1 cellular context compared by ENCODE assay signal in the genomic region with DNA sequence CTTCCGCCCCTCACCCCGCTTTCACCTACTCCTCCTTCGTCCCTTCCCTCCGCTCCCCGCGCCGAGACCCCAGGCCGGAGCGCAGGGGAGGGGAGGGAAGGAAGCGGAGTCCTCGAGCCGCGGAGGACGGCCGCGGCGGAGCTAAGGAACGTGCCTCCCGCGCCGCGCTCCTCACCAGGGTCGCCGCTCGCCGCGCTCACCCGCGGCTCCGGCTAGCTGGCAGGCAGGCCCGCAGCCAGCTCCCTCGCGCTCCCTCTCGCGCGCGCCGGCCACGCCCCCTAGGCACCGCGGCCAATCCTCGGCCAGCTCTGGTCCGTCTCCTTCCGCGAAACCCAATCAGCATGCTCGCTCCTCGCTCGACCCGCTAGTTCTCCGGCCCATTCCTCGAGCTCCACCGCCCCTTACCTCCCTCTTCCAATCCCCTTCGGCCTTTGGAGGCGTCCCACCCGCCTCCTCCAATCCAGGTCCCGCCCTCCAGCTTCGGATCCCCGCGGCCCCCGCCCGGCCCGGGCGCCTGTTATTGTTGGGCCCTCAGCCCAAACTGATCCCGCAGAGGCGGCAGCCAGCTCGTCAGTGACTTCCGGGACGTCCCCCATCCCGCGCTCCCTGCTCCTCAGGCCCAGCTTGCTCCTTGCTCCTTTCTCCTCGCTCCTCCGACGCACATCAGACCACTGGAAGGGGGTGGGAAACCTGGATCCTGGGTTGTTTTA.
A peak's percentile ranks its signal among the peaks of the same experiment; 100 is the strongest.
TF ChIP-seq lines count a peak whose summit lies in the region.

A gene with protein sequence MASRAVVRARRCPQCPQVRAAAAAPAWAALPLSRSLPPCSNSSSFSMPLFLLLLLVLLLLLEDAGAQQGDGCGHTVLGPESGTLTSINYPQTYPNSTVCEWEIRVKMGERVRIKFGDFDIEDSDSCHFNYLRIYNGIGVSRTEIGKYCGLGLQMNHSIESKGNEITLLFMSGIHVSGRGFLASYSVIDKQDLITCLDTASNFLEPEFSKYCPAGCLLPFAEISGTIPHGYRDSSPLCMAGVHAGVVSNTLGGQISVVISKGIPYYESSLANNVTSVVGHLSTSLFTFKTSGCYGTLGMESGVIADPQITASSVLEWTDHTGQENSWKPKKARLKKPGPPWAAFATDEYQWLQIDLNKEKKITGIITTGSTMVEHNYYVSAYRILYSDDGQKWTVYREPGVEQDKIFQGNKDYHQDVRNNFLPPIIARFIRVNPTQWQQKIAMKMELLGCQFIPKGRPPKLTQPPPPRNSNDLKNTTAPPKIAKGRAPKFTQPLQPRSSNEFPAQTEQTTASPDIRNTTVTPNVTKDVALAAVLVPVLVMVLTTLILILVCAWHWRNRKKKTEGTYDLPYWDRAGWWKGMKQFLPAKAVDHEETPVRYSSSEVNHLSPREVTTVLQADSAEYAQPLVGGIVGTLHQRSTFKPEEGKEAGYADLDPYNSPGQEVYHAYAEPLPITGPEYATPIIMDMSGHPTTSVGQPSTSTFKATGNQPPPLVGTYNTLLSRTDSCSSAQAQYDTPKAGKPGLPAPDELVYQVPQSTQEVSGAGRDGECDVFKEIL (minus strand): TSS at position 231 of the 710 bp plus-strand sequence. CDS start 369 bp downstream, outside the sequence.

TF ChIP-seq in HEK293, 187 proteins besides CTCF, POLR2A, EP300 and RAD21 (continued from another document and continues in another):
- TF ChIP-seq, protein P1, sequence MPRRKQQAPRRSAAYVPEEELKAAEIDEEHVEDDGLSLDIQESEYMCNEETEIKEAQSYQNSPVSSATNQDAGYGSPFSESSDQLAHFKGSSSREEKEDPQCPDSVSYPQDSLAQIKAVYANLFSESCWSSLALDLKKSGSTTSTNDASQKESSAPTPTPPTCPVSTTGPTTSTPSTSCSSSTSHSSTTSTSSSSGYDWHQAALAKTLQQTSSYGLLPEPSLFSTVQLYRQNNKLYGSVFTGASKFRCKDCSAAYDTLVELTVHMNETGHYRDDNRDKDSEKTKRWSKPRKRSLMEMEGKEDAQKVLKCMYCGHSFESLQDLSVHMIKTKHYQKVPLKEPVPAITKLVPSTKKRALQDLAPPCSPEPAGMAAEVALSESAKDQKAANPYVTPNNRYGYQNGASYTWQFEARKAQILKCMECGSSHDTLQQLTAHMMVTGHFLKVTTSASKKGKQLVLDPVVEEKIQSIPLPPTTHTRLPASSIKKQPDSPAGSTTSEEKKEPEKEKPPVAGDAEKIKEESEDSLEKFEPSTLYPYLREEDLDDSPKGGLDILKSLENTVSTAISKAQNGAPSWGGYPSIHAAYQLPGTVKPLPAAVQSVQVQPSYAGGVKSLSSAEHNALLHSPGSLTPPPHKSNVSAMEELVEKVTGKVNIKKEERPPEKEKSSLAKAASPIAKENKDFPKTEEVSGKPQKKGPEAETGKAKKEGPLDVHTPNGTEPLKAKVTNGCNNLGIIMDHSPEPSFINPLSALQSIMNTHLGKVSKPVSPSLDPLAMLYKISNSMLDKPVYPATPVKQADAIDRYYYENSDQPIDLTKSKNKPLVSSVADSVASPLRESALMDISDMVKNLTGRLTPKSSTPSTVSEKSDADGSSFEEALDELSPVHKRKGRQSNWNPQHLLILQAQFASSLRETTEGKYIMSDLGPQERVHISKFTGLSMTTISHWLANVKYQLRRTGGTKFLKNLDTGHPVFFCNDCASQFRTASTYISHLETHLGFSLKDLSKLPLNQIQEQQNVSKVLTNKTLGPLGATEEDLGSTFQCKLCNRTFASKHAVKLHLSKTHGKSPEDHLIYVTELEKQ (tag by site-specific recombination; IDR thresholded peaks at IDR 0.05; ENCODE audit: borderline replicate concordance), result no peak
- TF ChIP-seq, protein P2, sequence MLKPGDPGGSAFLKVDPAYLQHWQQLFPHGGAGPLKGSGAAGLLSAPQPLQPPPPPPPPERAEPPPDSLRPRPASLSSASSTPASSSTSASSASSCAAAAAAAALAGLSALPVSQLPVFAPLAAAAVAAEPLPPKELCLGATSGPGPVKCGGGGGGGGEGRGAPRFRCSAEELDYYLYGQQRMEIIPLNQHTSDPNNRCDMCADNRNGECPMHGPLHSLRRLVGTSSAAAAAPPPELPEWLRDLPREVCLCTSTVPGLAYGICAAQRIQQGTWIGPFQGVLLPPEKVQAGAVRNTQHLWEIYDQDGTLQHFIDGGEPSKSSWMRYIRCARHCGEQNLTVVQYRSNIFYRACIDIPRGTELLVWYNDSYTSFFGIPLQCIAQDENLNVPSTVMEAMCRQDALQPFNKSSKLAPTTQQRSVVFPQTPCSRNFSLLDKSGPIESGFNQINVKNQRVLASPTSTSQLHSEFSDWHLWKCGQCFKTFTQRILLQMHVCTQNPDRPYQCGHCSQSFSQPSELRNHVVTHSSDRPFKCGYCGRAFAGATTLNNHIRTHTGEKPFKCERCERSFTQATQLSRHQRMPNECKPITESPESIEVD (tag by site-specific recombination; IDR thresholded peaks at IDR 0.05), result no peak
- no peak for TF ChIP-seq ZNF350 (tag by site-specific recombination; IDR thresholded peaks at IDR 0.05)
- TF ChIP-seq ZNF169 (tag by site-specific recombination; IDR thresholded peaks at IDR 0.05), result no peak
- no peak for TF ChIP-seq ZNF423 (tag by site-specific recombination; IDR thresholded peaks at IDR 0.05)
- TF ChIP-seq KLF10 (tag by site-specific recombination; IDR thresholded peaks at IDR 0.05), result no peak
- TF ChIP-seq GLI4 (tag by site-specific recombination; IDR thresholded peaks at IDR 0.05), result no peak
- TF ChIP-seq ZNF184 (tag by site-specific recombination; IDR thresholded peaks at IDR 0.05), result no peak
- no peak for TF ChIP-seq HOXD13 (CRISPR knock-in tag; IDR thresholded peaks at IDR 0.05; ENCODE audit: borderline replicate concordance)
- TF ChIP-seq ZNF155 (tag by site-specific recombination; IDR thresholded peaks at IDR 0.05), result no peak
- TF ChIP-seq ZNF530 (tag by site-specific recombination; IDR thresholded peaks at IDR 0.05; ENCODE audit: low read depth), result no peak
- TF ChIP-seq, protein P3, sequence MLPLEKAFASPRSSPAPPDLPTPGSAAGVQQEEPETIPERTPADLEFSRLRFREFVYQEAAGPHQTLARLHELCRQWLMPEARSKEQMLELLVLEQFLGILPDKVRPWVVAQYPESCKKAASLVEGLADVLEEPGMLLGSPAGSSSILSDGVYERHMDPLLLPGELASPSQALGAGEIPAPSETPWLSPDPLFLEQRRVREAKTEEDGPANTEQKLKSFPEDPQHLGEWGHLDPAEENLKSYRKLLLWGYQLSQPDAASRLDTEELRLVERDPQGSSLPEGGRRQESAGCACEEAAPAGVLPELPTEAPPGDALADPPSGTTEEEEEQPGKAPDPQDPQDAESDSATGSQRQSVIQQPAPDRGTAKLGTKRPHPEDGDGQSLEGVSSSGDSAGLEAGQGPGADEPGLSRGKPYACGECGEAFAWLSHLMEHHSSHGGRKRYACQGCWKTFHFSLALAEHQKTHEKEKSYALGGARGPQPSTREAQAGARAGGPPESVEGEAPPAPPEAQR (tag by site-specific recombination; IDR thresholded peaks at IDR 0.05), result no peak
- no peak for TF ChIP-seq ZNF16 (tag by site-specific recombination; IDR thresholded peaks at IDR 0.05; ENCODE audit: low read depth)
- no peak for TF ChIP-seq ZNF707 (tag by site-specific recombination; IDR thresholded peaks at IDR 0.05)
- TF ChIP-seq SCRT1 (tag by site-specific recombination; IDR thresholded peaks at IDR 0.05; ENCODE audit: borderline replicate concordance), result no peak
- no peak for TF ChIP-seq ZNF837 (tag by site-specific recombination; IDR thresholded peaks at IDR 0.05)
- no peak for TF ChIP-seq ZSCAN16 (tag by site-specific recombination; IDR thresholded peaks at IDR 0.05)
- TF ChIP-seq, protein P4, sequence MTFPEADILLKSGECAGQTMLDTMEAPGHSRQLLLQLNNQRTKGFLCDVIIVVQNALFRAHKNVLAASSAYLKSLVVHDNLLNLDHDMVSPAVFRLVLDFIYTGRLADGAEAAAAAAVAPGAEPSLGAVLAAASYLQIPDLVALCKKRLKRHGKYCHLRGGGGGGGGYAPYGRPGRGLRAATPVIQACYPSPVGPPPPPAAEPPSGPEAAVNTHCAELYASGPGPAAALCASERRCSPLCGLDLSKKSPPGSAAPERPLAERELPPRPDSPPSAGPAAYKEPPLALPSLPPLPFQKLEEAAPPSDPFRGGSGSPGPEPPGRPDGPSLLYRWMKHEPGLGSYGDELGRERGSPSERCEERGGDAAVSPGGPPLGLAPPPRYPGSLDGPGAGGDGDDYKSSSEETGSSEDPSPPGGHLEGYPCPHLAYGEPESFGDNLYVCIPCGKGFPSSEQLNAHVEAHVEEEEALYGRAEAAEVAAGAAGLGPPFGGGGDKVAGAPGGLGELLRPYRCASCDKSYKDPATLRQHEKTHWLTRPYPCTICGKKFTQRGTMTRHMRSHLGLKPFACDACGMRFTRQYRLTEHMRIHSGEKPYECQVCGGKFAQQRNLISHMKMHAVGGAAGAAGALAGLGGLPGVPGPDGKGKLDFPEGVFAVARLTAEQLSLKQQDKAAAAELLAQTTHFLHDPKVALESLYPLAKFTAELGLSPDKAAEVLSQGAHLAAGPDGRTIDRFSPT (tag by site-specific recombination; IDR thresholded peaks at IDR 0.05), result no peak
- TF ChIP-seq ZNF311 (tag by site-specific recombination; IDR thresholded peaks at IDR 0.05; ENCODE audit: borderline replicate concordance), result no peak
- TF ChIP-seq ZFP69B (tag by site-specific recombination; IDR thresholded peaks at IDR 0.05), result no peak
- TF ChIP-seq ZNF558 (tag by site-specific recombination; IDR thresholded peaks at IDR 0.05), result no peak
- TF ChIP-seq YY1 (tag by site-specific recombination; IDR thresholded peaks at IDR 0.05), result 0 out of 2 replicates have a peak, but pooled peaks have one; percentile 41
- TF ChIP-seq ZNF324 (tag by site-specific recombination; IDR thresholded peaks at IDR 0.05), result no peak
- no peak for TF ChIP-seq ZFP41 (tag by site-specific recombination; IDR thresholded peaks at IDR 0.05; ENCODE audit: borderline replicate concordance)
- TF ChIP-seq, protein P5, sequence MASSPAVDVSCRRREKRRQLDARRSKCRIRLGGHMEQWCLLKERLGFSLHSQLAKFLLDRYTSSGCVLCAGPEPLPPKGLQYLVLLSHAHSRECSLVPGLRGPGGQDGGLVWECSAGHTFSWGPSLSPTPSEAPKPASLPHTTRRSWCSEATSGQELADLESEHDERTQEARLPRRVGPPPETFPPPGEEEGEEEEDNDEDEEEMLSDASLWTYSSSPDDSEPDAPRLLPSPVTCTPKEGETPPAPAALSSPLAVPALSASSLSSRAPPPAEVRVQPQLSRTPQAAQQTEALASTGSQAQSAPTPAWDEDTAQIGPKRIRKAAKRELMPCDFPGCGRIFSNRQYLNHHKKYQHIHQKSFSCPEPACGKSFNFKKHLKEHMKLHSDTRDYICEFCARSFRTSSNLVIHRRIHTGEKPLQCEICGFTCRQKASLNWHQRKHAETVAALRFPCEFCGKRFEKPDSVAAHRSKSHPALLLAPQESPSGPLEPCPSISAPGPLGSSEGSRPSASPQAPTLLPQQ (tag by site-specific recombination; IDR thresholded peaks at IDR 0.05), result peak; percentile 34; the same call in 1 of the 2 replicates
- no peak for TF ChIP-seq RBAK (tag by site-specific recombination; IDR thresholded peaks at IDR 0.05)
- no peak for TF ChIP-seq ZFP37 (tag by site-specific recombination; IDR thresholded peaks at IDR 0.05)
- no peak for TF ChIP-seq GLIS2 (tag by site-specific recombination; IDR thresholded peaks at IDR 0.05)
- TF ChIP-seq KLF1 (tag by site-specific recombination; IDR thresholded peaks at IDR 0.05), result no peak
- TF ChIP-seq ZNF292 (tag by site-specific recombination; IDR thresholded peaks at IDR 0.05; ENCODE audit: borderline replicate concordance, low read depth), result no peak
- no peak; the same call in 1 of the 2 replicates for TF ChIP-seq ZNF2 (tag by site-specific recombination; IDR thresholded peaks at IDR 0.05)
- no peak for TF ChIP-seq ZNF394 (tag by site-specific recombination; IDR thresholded peaks at IDR 0.05; ENCODE audit: borderline replicate concordance)
- TF ChIP-seq MEIS1 (CRISPR knock-in tag; IDR thresholded peaks at IDR 0.05; ENCODE audit: borderline replicate concordance), result no peak
- TF ChIP-seq, protein P6, sequence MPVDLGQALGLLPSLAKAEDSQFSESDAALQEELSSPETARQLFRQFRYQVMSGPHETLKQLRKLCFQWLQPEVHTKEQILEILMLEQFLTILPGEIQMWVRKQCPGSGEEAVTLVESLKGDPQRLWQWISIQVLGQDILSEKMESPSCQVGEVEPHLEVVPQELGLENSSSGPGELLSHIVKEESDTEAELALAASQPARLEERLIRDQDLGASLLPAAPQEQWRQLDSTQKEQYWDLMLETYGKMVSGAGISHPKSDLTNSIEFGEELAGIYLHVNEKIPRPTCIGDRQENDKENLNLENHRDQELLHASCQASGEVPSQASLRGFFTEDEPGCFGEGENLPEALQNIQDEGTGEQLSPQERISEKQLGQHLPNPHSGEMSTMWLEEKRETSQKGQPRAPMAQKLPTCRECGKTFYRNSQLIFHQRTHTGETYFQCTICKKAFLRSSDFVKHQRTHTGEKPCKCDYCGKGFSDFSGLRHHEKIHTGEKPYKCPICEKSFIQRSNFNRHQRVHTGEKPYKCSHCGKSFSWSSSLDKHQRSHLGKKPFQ (tag by site-specific recombination; IDR thresholded peaks at IDR 0.05), result no peak
- peak; percentile 37; the same call in 1 of the 2 replicates for TF ChIP-seq OSR2 (tag by site-specific recombination; IDR thresholded peaks at IDR 0.05)
- no peak for TF ChIP-seq ZNF585B (tag by site-specific recombination; IDR thresholded peaks at IDR 0.05)
- no peak for TF ChIP-seq ZNF121 (tag by site-specific recombination; IDR thresholded peaks at IDR 0.05)
- 0 out of 2 replicates have a peak, but pooled peaks have one; percentile 48 for TF ChIP-seq ZNF133 (tag by site-specific recombination; IDR thresholded peaks at IDR 0.05)
- no peak for TF ChIP-seq ZNF416 (tag by site-specific recombination; IDR thresholded peaks at IDR 0.05)
- no peak for TF ChIP-seq ZIC2 (tag by site-specific recombination; IDR thresholded peaks at IDR 0.05)
- no peak for TF ChIP-seq ZNF555 (tag by site-specific recombination; conservative IDR thresholded peaks at IDR 0.05)
- TF ChIP-seq, protein P7, sequence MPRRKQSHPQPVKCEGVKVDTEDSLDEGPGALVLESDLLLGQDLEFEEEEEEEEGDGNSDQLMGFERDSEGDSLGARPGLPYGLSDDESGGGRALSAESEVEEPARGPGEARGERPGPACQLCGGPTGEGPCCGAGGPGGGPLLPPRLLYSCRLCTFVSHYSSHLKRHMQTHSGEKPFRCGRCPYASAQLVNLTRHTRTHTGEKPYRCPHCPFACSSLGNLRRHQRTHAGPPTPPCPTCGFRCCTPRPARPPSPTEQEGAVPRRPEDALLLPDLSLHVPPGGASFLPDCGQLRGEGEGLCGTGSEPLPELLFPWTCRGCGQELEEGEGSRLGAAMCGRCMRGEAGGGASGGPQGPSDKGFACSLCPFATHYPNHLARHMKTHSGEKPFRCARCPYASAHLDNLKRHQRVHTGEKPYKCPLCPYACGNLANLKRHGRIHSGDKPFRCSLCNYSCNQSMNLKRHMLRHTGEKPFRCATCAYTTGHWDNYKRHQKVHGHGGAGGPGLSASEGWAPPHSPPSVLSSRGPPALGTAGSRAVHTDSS (tag by site-specific recombination; IDR thresholded peaks at IDR 0.05), result no peak
- no peak for TF ChIP-seq ZNF114 (tag by site-specific recombination; IDR thresholded peaks at IDR 0.05)
- TF ChIP-seq ZNF112 (tag by site-specific recombination; IDR thresholded peaks at IDR 0.05), result no peak
